ENCODE assay signal across 8 cellular contexts in the genomic region with DNA sequence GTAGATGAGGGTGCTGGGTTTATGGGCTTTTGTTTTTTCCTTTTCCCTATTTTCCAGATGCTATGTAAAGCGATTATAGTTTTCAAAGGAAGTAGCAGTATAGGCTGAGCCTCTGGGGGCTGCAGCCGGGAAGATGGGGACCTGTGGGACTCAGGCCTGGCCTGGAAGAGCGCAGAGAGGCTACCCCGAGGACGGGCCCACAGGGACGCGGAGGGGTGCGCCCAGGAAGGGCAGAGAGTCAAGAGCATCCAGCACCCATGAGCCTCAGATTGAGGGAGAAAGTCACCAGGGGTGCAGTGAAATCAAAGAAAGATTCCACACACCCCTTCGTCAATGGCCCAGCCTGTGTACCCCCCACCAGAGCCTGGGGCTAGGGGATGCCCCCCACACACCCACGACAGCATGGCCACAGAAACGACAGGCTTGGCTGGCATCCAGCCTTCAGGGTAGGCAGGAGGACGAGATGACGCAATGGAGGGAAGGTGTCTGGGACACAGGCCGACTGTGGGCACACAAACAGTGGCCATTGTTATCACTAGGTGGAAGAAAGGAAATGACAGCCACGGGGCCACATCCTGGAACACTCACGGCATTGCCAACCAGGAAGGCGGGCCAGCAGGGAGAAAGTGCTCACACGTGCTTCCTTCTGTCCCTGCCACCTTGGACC. TPM values are rescaled to one million over a fixed set of nuclear protein-coding genes. Genes with fewer than 3 reads are reported as not detected.
DNase-seq lines count a peak whose midpoint lies in the region; ATAC-seq and TF ChIP-seq lines count a peak whose summit lies in the region.

No MANE protein-coding gene starts in this region.

- no peak for TF ChIP-seq EP300 in Ishikawa (IDR thresholded peaks at IDR 0.05; ENCODE audit: borderline replicate concordance)

- H3K4me3 Mint-ChIP-seq in activated T-cell treated with anti-CD3 and anti-CD28 coated beads, Interleukin-2, amount 50 U/mL, for 24 hours, result no peak overlapping the region

- H3K27ac Mint-ChIP-seq in activated T-cell treated with anti-CD3 and anti-CD28 coated beads, Interleukin-2, amount 50 U/mL, for 24 hours, result peak overlapping the region; percentile 79

- peak; percentile 40 for DNase-seq in activated T-cell treated with anti-CD3 and anti-CD28 coated beads, Interleukin-2, amount 50 U/mL, for 24 hours
- DNase-seq in left cardiac atrium, result peak; percentile 91
- DNase-seq in stimulated activated CD8-positive, alpha-beta memory T cell treated with anti-CD3 and anti-CD28 coated beads, Interleukin-7, amount 100 ng/mL, for 4 hours (ENCODE audit: low read depth in 2 of 2), result peak; percentile 35 to 65
- DNase-seq in mesenteric fat pad (ENCODE audit: low spot score), result no peak
- DNase-seq in NCI-H446 (lab: John Stamatoyannopoulos, UW), result no peak
- DNase-seq in NCI-H524 treated with DMSO at 0.1 percent for 48 hours (lab: John Stamatoyannopoulos, UW), result no peak
- DNase-seq in stimulated activated CD4-positive, alpha-beta T cell treated with anti-CD3 and anti-CD28 coated beads, Interleukin-12 subunit alpha, Interleukin-12 subunit beta, amount 100 ng/mL, for 4 hours, result no peak

- TF ChIP-seq RAD21 in Ishikawa (IDR thresholded peaks at IDR 0.05; ENCODE audit: low read depth), result no peak

- peaks cover 46% of the 10 kb centered on the region for H3K4me1 Mint-ChIP-seq in activated T-cell treated with anti-CD3 and anti-CD28 coated beads, Interleukin-2, amount 50 U/mL, for 24 hours (ENCODE audit: low read depth)

- intact Hi-C loops in left cardiac atrium (cut with DNase I), result no loop called here

- H3K27me3 Mint-ChIP-seq in activated T-cell treated with anti-CD3 and anti-CD28 coated beads, Interleukin-2, amount 50 U/mL, for 24 hours, result no peaks in the 10 kb centered on the region

- peaks cover 13% of the 10 kb centered on the region for H3K36me3 Mint-ChIP-seq in activated T-cell treated with anti-CD3 and anti-CD28 coated beads, Interleukin-2, amount 50 U/mL, for 24 hours (ENCODE audit: low read depth)

- H3K9me3 Mint-ChIP-seq in activated T-cell treated with anti-CD3 and anti-CD28 coated beads, Interleukin-2, amount 50 U/mL, for 24 hours, result no peaks in the 10 kb centered on the region

- peak; percentile 66 to 75 for ATAC-seq in left cardiac atrium

TF ChIP-seq in Ishikawa, 13 proteins besides CTCF, POLR2A, EP300 and RAD21:
- TF ChIP-seq CEBPB (IDR thresholded peaks at IDR 0.05) (peak; percentile 69), MAX (IDR thresholded peaks at IDR 0.05) (no peak)

RNA-seq across cellular contexts. Expression of gene PLA2G6, which starts 9.0 kb away (rescaled TPM):
- total RNA-seq in left cardiac atrium (10 to 100 TPM; 14.3 to 21.1 TPM), mesenteric fat pad (54.1 TPM)

RNA-seq across cellular contexts. Expression of gene MAFF, which starts 29.2 kb away (rescaled TPM):
- total RNA-seq in left cardiac atrium (10 to 100 TPM in 1 of 2 donors, 1 to 10 TPM in 1; 9.4 to 27.8 TPM), mesenteric fat pad (101 TPM)

Comparison
In these comparisons a context has a peak if more than half of its experiments do, and no peak if none do; other contexts are left out.
1. DNase-seq: peak in activated T-cell treated with anti-CD3 and anti-CD28 coated beads, Interleukin-2, amount 50 U/mL, for 24 hours (single experiment), left cardiac atrium (single experiment) and stimulated activated CD8-positive, alpha-beta memory T cell treated with anti-CD3 and anti-CD28 coated beads, Interleukin-7, amount 100 ng/mL, for 4 hours (2 of 2); none in mesenteric fat pad (single experiment), NCI-H446 (0 of 2), NCI-H524 treated with DMSO at 0.1 percent for 48 hours (single experiment) and stimulated activated CD4-positive, alpha-beta T cell treated with anti-CD3 and anti-CD28 coated beads, Interleukin-12 subunit alpha, Interleukin-12 subunit beta, amount 100 ng/mL, for 4 hours (single experiment).